1 cellular context compared by ENCODE assay signal in the genomic region with DNA sequence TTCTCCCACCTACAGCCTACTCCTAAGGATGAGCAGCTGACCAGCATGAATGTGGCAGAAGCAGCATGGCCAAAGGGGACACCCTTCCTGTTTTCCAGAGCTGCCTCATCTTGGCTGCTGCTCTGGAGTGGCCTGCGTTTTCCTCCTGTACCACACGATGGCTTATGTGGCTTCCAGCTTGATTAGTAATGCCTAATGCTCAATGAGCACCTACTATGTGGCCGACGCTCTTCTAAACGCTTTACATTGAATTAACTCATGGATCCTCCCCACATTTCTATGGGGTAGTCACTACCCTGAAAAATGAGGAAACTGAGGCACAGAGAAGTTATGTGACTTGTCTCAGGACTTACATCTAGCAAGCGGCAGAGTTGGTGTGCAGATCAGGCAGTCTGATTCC.
TF ChIP-seq lines count a peak whose summit lies in the region.

No MANE protein-coding gene starts in this region.

TF ChIP-seq in H1, 55 proteins besides CTCF, POLR2A, EP300 and RAD21 (continued from another document):
- TF ChIP-seq, protein P1, sequence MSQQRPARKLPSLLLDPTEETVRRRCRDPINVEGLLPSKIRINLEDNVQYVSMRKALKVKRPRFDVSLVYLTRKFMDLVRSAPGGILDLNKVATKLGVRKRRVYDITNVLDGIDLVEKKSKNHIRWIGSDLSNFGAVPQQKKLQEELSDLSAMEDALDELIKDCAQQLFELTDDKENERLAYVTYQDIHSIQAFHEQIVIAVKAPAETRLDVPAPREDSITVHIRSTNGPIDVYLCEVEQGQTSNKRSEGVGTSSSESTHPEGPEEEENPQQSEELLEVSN (IDR thresholded peaks at IDR 0.05) = no peak
- TF ChIP-seq, protein P2, sequence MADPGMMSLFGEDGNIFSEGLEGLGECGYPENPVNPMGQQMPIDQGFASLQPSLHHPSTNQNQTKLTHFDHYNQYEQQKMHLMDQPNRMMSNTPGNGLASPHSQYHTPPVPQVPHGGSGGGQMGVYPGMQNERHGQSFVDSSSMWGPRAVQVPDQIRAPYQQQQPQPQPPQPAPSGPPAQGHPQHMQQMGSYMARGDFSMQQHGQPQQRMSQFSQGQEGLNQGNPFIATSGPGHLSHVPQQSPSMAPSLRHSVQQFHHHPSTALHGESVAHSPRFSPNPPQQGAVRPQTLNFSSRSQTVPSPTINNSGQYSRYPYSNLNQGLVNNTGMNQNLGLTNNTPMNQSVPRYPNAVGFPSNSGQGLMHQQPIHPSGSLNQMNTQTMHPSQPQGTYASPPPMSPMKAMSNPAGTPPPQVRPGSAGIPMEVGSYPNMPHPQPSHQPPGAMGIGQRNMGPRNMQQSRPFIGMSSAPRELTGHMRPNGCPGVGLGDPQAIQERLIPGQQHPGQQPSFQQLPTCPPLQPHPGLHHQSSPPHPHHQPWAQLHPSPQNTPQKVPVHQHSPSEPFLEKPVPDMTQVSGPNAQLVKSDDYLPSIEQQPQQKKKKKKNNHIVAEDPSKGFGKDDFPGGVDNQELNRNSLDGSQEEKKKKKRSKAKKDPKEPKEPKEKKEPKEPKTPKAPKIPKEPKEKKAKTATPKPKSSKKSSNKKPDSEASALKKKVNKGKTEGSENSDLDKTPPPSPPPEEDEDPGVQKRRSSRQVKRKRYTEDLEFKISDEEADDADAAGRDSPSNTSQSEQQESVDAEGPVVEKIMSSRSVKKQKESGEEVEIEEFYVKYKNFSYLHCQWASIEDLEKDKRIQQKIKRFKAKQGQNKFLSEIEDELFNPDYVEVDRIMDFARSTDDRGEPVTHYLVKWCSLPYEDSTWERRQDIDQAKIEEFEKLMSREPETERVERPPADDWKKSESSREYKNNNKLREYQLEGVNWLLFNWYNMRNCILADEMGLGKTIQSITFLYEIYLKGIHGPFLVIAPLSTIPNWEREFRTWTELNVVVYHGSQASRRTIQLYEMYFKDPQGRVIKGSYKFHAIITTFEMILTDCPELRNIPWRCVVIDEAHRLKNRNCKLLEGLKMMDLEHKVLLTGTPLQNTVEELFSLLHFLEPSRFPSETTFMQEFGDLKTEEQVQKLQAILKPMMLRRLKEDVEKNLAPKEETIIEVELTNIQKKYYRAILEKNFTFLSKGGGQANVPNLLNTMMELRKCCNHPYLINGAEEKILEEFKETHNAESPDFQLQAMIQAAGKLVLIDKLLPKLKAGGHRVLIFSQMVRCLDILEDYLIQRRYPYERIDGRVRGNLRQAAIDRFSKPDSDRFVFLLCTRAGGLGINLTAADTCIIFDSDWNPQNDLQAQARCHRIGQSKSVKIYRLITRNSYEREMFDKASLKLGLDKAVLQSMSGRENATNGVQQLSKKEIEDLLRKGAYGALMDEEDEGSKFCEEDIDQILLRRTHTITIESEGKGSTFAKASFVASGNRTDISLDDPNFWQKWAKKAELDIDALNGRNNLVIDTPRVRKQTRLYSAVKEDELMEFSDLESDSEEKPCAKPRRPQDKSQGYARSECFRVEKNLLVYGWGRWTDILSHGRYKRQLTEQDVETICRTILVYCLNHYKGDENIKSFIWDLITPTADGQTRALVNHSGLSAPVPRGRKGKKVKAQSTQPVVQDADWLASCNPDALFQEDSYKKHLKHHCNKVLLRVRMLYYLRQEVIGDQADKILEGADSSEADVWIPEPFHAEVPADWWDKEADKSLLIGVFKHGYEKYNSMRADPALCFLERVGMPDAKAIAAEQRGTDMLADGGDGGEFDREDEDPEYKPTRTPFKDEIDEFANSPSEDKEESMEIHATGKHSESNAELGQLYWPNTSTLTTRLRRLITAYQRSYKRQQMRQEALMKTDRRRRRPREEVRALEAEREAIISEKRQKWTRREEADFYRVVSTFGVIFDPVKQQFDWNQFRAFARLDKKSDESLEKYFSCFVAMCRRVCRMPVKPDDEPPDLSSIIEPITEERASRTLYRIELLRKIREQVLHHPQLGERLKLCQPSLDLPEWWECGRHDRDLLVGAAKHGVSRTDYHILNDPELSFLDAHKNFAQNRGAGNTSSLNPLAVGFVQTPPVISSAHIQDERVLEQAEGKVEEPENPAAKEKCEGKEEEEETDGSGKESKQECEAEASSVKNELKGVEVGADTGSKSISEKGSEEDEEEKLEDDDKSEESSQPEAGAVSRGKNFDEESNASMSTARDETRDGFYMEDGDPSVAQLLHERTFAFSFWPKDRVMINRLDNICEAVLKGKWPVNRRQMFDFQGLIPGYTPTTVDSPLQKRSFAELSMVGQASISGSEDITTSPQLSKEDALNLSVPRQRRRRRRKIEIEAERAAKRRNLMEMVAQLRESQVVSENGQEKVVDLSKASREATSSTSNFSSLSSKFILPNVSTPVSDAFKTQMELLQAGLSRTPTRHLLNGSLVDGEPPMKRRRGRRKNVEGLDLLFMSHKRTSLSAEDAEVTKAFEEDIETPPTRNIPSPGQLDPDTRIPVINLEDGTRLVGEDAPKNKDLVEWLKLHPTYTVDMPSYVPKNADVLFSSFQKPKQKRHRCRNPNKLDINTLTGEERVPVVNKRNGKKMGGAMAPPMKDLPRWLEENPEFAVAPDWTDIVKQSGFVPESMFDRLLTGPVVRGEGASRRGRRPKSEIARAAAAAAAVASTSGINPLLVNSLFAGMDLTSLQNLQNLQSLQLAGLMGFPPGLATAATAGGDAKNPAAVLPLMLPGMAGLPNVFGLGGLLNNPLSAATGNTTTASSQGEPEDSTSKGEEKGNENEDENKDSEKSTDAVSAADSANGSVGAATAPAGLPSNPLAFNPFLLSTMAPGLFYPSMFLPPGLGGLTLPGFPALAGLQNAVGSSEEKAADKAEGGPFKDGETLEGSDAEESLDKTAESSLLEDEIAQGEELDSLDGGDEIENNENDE (IDR thresholded peaks at IDR 0.05; ENCODE audit: insufficient replicate concordance, low read length) = no peak
- TF ChIP-seq TAF7 (optimal IDR thresholded peaks at IDR 0.05; ENCODE audit: borderline replicate concordance, low read depth, low read length) = no peak
- no peak for TF ChIP-seq POU5F1 (IDR thresholded peaks at IDR 0.05; ENCODE audit: low read depth, low read length)
